1 cellular context compared by ENCODE assay signal in genomic region chr1:3326516-3327388, GRCh38.
TF ChIP-seq lines count a peak whose summit lies in the region.

No MANE protein-coding gene starts in this region.

TF ChIP-seq in HepG2, 621 proteins besides CTCF, POLR2A, EP300 and RAD21 (continued from another document and continues in another):
- TF ChIP-seq ZNF710 (CRISPR knock-in tag; IDR thresholded peaks at IDR 0.05; ENCODE audit: borderline replicate concordance), result peak; percentile 56; the same call in 1 of the 2 replicates
- no peak for TF ChIP-seq PBX2 (CRISPR knock-in tag; IDR thresholded peaks at IDR 0.05)
- TF ChIP-seq FOXO4 (CRISPR knock-in tag; conservative IDR thresholded peaks at IDR 0.05), result no peak
- TF ChIP-seq NFYB (CRISPR knock-in tag; IDR thresholded peaks at IDR 0.05), result 0 out of 2 replicates have a peak, but pooled peaks have one; percentile 7
- peak; percentile 98 for TF ChIP-seq ZBTB7B (CRISPR knock-in tag; IDR thresholded peaks at IDR 0.05)
- no peak for TF ChIP-seq E2F2 (CRISPR knock-in tag; IDR thresholded peaks at IDR 0.05; ENCODE audit: borderline replicate concordance)
- TF ChIP-seq TRAFD1 (CRISPR knock-in tag; IDR thresholded peaks at IDR 0.05; ENCODE audit: borderline replicate concordance), result no peak
- peak; percentile 47; the same call in 1 of the 2 replicates for TF ChIP-seq TAF1 (CRISPR knock-in tag; IDR thresholded peaks at IDR 0.05)
- no peak for TF ChIP-seq ESRRA (CRISPR knock-in tag; IDR thresholded peaks at IDR 0.05; ENCODE audit: low read depth)
- TF ChIP-seq SMAD9 (CRISPR knock-in tag; IDR thresholded peaks at IDR 0.05), result no peak
- TF ChIP-seq ZMYM3 (CRISPR knock-in tag; IDR thresholded peaks at IDR 0.05), result peak; percentile 91
- peak; percentile 89; the same call in 1 of the 2 replicates for TF ChIP-seq ZNF280B (CRISPR knock-in tag; IDR thresholded peaks at IDR 0.05; ENCODE audit: borderline replicate concordance)
- TF ChIP-seq ATF1 (CRISPR knock-in tag; IDR thresholded peaks at IDR 0.05), result no peak
- no peak for TF ChIP-seq NFE2L1 (CRISPR knock-in tag; IDR thresholded peaks at IDR 0.05; ENCODE audit: borderline replicate concordance)
- TF ChIP-seq WIZ (CRISPR knock-in tag; IDR thresholded peaks at IDR 0.05), result no peak
- TF ChIP-seq ZBTB26 (CRISPR knock-in tag; IDR thresholded peaks at IDR 0.05; ENCODE audit: borderline replicate concordance), result peak; percentile 57; the same call in 1 of the 2 replicates
- TF ChIP-seq NBN (conservative IDR thresholded peaks at IDR 0.05), result no peak
- TF ChIP-seq CSRNP2 (CRISPR knock-in tag; conservative IDR thresholded peaks at IDR 0.05; ENCODE audit: low read depth), result no peak
- TF ChIP-seq ARID2 (CRISPR knock-in tag; IDR thresholded peaks at IDR 0.05; ENCODE audit: borderline replicate concordance), result no peak
- peak; percentile 51; the same call in 1 of the 2 replicates for TF ChIP-seq KAT8 (CRISPR knock-in tag; IDR thresholded peaks at IDR 0.05)
- no peak for TF ChIP-seq ZNF441 (CRISPR knock-in tag; IDR thresholded peaks at IDR 0.05; ENCODE audit: borderline replicate concordance)
- TF ChIP-seq SAFB2 (CRISPR knock-in tag; IDR thresholded peaks at IDR 0.05; ENCODE audit: borderline replicate concordance, low read depth), result no peak
- 0 out of 2 replicates have a peak, but pooled peaks have one; percentile 55 for TF ChIP-seq ZFP36L2 (CRISPR knock-in tag; IDR thresholded peaks at IDR 0.05)
- TF ChIP-seq CBX1 (IDR thresholded peaks at IDR 0.05; ENCODE audit: low read depth), result no peak
- peak; percentile 44; the same call in 1 of the 2 replicates for TF ChIP-seq RARA (CRISPR knock-in tag; IDR thresholded peaks at IDR 0.05)
- TF ChIP-seq CHD4 (IDR thresholded peaks at IDR 0.05; ENCODE audit: borderline replicate concordance, low read length), result no peak
- TF ChIP-seq FUBP1 (CRISPR knock-in tag; IDR thresholded peaks at IDR 0.05; ENCODE audit: borderline replicate concordance), result no peak
- TF ChIP-seq AHR (CRISPR knock-in tag; IDR thresholded peaks at IDR 0.05), result no peak
- TF ChIP-seq MYPOP (CRISPR knock-in tag; IDR thresholded peaks at IDR 0.05), result no peak; the same call in 1 of the 2 replicates
- no peak for TF ChIP-seq ZNF350 (CRISPR knock-in tag; IDR thresholded peaks at IDR 0.05; ENCODE audit: borderline replicate concordance, low read depth)
- no peak for TF ChIP-seq CREBL2 (CRISPR knock-in tag; IDR thresholded peaks at IDR 0.05; ENCODE audit: borderline replicate concordance)
- TF ChIP-seq ZNF33B (CRISPR knock-in tag; IDR thresholded peaks at IDR 0.05), result no peak
- TF ChIP-seq RFX1 (IDR thresholded peaks at IDR 0.05), result no peak
- TF ChIP-seq GMEB1 (CRISPR knock-in tag; IDR thresholded peaks at IDR 0.05; ENCODE audit: borderline replicate concordance), result peak; percentile 76; the same call in 1 of the 2 replicates
- TF ChIP-seq FOXP4 (CRISPR knock-in tag; IDR thresholded peaks at IDR 0.05), result peak; percentile 78
- TF ChIP-seq NFIC (IDR thresholded peaks at IDR 0.05; ENCODE audit: low read length), result no peak
- TF ChIP-seq SOX5 (CRISPR knock-in tag; IDR thresholded peaks at IDR 0.05; ENCODE audit: borderline replicate concordance), result peak; percentile 54; the same call in 1 of the 2 replicates
- TF ChIP-seq ZSCAN20 (CRISPR knock-in tag; IDR thresholded peaks at IDR 0.05; ENCODE audit: borderline replicate concordance), result no peak
- peak; percentile 44; the same call in 1 of the 2 replicates for TF ChIP-seq IRF2 (CRISPR knock-in tag; IDR thresholded peaks at IDR 0.05)
- no peak for TF ChIP-seq ZNF468 (CRISPR knock-in tag; IDR thresholded peaks at IDR 0.05)
- TF ChIP-seq NR3C1 (CRISPR knock-in tag; IDR thresholded peaks at IDR 0.05), result no peak
- 0 out of 2 replicates have a peak, but pooled peaks have one; percentile 52 for TF ChIP-seq ZNF709 (CRISPR knock-in tag; IDR thresholded peaks at IDR 0.05)
- TF ChIP-seq ZNF569 (CRISPR knock-in tag; IDR thresholded peaks at IDR 0.05; ENCODE audit: borderline replicate concordance), result no peak
